Comparison of ENCODE assay signal across 30 cellular contexts in the genomic region with DNA sequence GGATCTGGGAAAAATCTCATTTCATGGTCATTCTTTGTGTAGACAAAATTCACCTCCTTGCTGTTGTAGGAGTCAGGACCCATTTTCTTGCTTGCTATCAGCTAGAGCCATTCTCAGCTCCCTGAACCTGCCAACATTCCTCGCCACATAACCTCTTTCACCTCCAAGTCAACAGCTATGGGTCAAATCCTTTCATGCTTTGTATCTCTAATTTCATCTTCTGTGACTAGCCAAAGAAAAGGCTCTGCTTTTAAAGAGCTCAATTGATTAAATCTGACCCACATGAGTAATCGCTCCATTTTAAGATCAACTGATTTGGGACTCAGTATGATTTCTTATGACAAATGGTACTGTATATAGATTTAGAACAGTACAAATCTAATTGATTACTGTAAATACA.
"Had no signal": no experiment of that assay in that cellular context is flagged by ENCODE, and none has a peak within 500 bp of the region (broad histone marks: within the 10 kb centered on the region; RNA-seq: fewer than 3 reads in every experiment).

No MANE protein-coding gene starts in this region.

- H3K27me3 ChIP-seq: adrenal gland, body of pancreas, cardiac muscle cell, colonic mucosa, heart left ventricle, ovary, right lobe of liver, suprapubic skin, tibial artery, upper lobe of right lung had no signal

- H3K36me3 ChIP-seq: adrenal gland, cardiac muscle cell, colonic mucosa, heart left ventricle, lower lobe of right lung, ovary, right lobe of liver, suprapubic skin, tibial artery, upper lobe of right lung had no signal

- H3K27ac ChIP-seq: adrenal gland, body of pancreas, cardiac muscle cell, colonic mucosa, heart left ventricle, lower lobe of right lung, ovary, right lobe of liver, suprapubic skin, tibial artery, upper lobe of right lung had no signal

- H3K4me1 ChIP-seq: adrenal gland, body of pancreas, colonic mucosa, heart left ventricle, lower lobe of right lung, right lobe of liver, suprapubic skin, tibial artery, upper lobe of right lung had no signal

- ATAC-seq: activated CD8-positive, alpha-beta T cell treated with anti-CD3 and anti-CD28 coated beads for 36 hours; activated T-cell treated with anti-CD3 and anti-CD28 coated beads, Interleukin-2, amount 50 U/mL, for 4 hours; body of pancreas; heart left ventricle; left lobe of liver; lower lobe of right lung; naive thymus-derived CD4-positive, alpha-beta T cell; right lobe of liver; T-cell; upper lobe of right lung had no signal

- DNase-seq: activated B cell treated with CpG ODN at 0.5 μM for 24 hours; activated CD4-positive, alpha-beta T cell treated with anti-CD3 and anti-CD28 coated beads, Interleukin-2, amount 50 U/mL, for 1 hour; activated CD8-positive, alpha-beta T cell treated with anti-CD3 and anti-CD28 coated beads for 36 hours; activated naive CD4-positive, alpha-beta T cell treated with Interleukin-2 at 50 U/mL for 16 hours; activated T-cell treated with anti-CD3 and anti-CD28 coated beads, Interleukin-2, amount 50 U/mL, for 4 hours; adrenal gland; aorta; body of pancreas; cerebellar nuclear complex; colonic mucosa; effector memory CD4-positive, alpha-beta T cell; foreskin fibroblast; heart left ventricle; hypothalamus; immature natural killer cell; lower lobe of right lung; naive thymus-derived CD4-positive, alpha-beta T cell; ovary; right lobe of liver; small intestine; stimulated activated naive CD4-positive, alpha-beta T cell; T-cell; tibial artery; upper lobe of right lung had no signal

- H3K36me3 Mint-ChIP-seq: activated naive CD8-positive, alpha-beta T cell; immature natural killer cell; naive thymus-derived CD4-positive, alpha-beta T cell; T-cell had no signal

- H3K4me3 ChIP-seq: adrenal gland, body of pancreas, cardiac muscle cell, colonic mucosa, heart left ventricle, lower lobe of right lung, ovary, right lobe of liver, suprapubic skin, tibial artery, upper lobe of right lung had no signal

- H3K4me1 Mint-ChIP-seq: activated B cell treated with CpG ODN at 0.5 μM for 24 hours; immature natural killer cell; naive thymus-derived CD4-positive, alpha-beta T cell; T-cell had no signal

- H3K9me3 Mint-ChIP-seq: activated B cell treated with CpG ODN at 0.5 μM for 24 hours had no signal

- H3K9me3 ChIP-seq: adrenal gland, body of pancreas, colonic mucosa, heart left ventricle, lower lobe of right lung, ovary, right lobe of liver, suprapubic skin, tibial artery, upper lobe of right lung had no signal

- H3K4me3 Mint-ChIP-seq: activated B cell treated with CpG ODN at 0.5 μM for 24 hours; activated CD8-positive, alpha-beta T cell treated with anti-CD3 and anti-CD28 coated beads for 36 hours; activated naive CD8-positive, alpha-beta T cell; activated T-cell treated with anti-CD3 and anti-CD28 coated beads, Interleukin-2, amount 50 U/mL, for 4 hours; immature natural killer cell; naive thymus-derived CD4-positive, alpha-beta T cell; T-cell had no signal

- H3K27ac Mint-ChIP-seq: activated B cell treated with CpG ODN at 0.5 μM for 24 hours; activated CD8-positive, alpha-beta T cell treated with anti-CD3 and anti-CD28 coated beads for 36 hours; activated naive CD8-positive, alpha-beta T cell; activated T-helper 2 cell treated with anti-CD3 and anti-CD28 coated beads, Interferon-gamma antibody, Interleukin-2, Interleukin-4, amounts not matched to agents 10 μg/mL and 5 μg/mL and 100 μg/mL, durations not matched to agents 14 hours and 24 hours and 36 hours; immature natural killer cell; naive thymus-derived CD4-positive, alpha-beta T cell; progenitor cell of endocrine pancreas; T-cell had no signal

- H3K27me3 Mint-ChIP-seq: activated B cell treated with CpG ODN at 0.5 μM for 24 hours; activated CD8-positive, alpha-beta T cell treated with anti-CD3 and anti-CD28 coated beads for 36 hours; activated naive CD8-positive, alpha-beta T cell; naive thymus-derived CD4-positive, alpha-beta T cell; progenitor cell of endocrine pancreas; T-cell had no signal

- FAIRE-seq: small intestine had no signal
